ENCODE assay signal across 24 cellular contexts in genomic region chr18:29912351-29912750, GRCh38.
"Had no signal": no experiment of that assay in that cellular context is flagged by ENCODE, and none has a peak within 500 bp of the region (broad histone marks: within the 10 kb centered on the region; RNA-seq: fewer than 3 reads in every experiment).

No MANE protein-coding gene starts in this region.

- H3K4me1 ChIP-seq: heart left ventricle, left ventricle myocardium inferior, pancreas, prostate gland, stomach, testis, thyroid gland, transverse colon, upper lobe of left lung, vagina had no signal

- H3K27me3 ChIP-seq: heart left ventricle, pancreas, stomach, testis, thyroid gland, transverse colon, upper lobe of left lung, vagina had no signal

- H3K9me3 ChIP-seq: heart left ventricle, pancreas, prostate gland, testis, thyroid gland, transverse colon, upper lobe of left lung, vagina had no signal

- H3K36me3 ChIP-seq: heart left ventricle, left ventricle myocardium inferior, pancreas, prostate gland, stomach, thyroid gland, transverse colon, upper lobe of left lung, vagina had no signal

- H3K27ac ChIP-seq: heart left ventricle, left ventricle myocardium inferior, pancreas, prostate gland, skin epidermis, stomach, testis, thyroid gland, transverse colon, upper lobe of left lung, vagina had no signal

- ATAC-seq: heart left ventricle; mucosa of descending colon; naive thymus-derived CD8-positive, alpha-beta T cell; pancreas; right cardiac atrium; sciatic nerve; stimulated activated naive B cell treated with anti-CD40 and anti-IgM and Interleukin-4, amounts not matched to agents 10 μg/mL and 1 μg/mL and 100 μg/mL, for 72 hours; stimulated activated naive CD8-positive, alpha-beta T cell treated with anti-CD3 and anti-CD28 coated beads, Interleukin-15, Interleukin-2, amounts not matched to agents 100 U/mL and 50 U/mL, for 24 hours had no signal

- H3K4me3 ChIP-seq: heart left ventricle, left ventricle myocardium inferior, mucosa of descending colon, pancreas, prostate gland, skin epidermis, stomach, testis, thyroid gland, transverse colon, upper lobe of left lung, vagina had no signal

- DNase-seq: heart left ventricle; hypothalamus; immature natural killer cell; kidney; left ventricle myocardium inferior; midbrain; mucosa of descending colon; naive thymus-derived CD8-positive, alpha-beta T cell; retina; stimulated activated CD4-positive, alpha-beta T cell treated with anti-CD3 and anti-CD28 coated beads, Interleukin-4, amount 100 ng/mL, for 4 hours; stimulated activated CD8-positive, alpha-beta memory T cell treated with anti-CD3 and anti-CD28 coated beads, Interleukin-4, amount 100 ng/mL, for 48 hours; stimulated activated naive B cell treated with anti-CD40 and anti-IgM and Interleukin-4, amounts not matched to agents 10 μg/mL and 1 μg/mL and 100 μg/mL, for 72 hours; stimulated activated naive CD8-positive, alpha-beta T cell treated with anti-CD3 and anti-CD28 coated beads, Interleukin-15, Interleukin-2, amounts not matched to agents 100 U/mL and 50 U/mL, for 24 hours; stomach; testis; thyroid gland; transverse colon had no signal
